In the genomic region with DNA sequence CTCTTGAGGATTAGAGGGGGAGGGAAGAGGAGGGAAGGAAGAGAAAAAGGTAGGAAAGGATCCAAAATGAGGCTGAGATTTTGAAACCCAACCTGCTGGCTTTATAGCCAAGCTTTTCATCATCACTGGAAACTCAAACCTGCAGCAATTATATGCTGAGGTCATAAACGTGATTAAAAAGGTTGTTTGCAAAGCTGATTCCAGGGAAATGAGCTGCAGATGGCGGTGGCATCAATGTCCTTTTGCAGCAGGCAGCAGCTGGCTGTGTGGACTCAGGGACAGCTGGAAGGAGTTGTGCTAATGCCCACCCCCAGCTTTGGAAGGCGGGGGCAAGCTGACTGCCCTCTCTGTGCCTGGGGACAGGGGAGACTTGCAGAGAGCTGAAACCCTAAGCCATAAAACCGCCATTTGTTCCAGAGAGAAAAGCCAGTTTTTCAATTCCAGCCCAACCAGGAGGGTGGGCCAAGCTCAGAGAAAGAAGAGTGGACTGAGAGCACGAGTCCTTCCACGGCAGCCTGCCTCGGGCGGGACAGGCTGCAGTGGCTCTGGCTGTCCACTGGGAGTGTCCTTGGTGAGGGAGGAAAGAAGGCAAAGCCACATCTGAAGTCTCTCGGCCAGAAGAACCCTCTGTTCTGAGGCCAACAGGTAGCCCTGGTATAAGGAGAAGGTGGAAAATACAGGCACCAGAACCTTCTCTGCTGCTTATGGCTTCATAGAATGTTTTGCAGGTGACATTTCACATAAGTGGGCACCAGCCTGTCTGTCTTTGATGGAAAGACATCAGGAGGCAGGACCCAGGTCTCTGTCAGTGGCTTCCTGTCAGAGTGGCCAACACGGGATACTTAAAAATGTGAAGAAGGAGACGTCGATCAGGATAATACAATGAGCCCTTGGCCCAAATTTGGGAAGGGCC, we compare ENCODE assay signal across 1 cellular context.
TF ChIP-seq lines count a peak whose summit lies in the region.

No MANE protein-coding gene starts in this region.

TF ChIP-seq in A549, 52 proteins besides CTCF, POLR2A, EP300 and RAD21 (continued from another document):
- TF ChIP-seq, protein P1, sequence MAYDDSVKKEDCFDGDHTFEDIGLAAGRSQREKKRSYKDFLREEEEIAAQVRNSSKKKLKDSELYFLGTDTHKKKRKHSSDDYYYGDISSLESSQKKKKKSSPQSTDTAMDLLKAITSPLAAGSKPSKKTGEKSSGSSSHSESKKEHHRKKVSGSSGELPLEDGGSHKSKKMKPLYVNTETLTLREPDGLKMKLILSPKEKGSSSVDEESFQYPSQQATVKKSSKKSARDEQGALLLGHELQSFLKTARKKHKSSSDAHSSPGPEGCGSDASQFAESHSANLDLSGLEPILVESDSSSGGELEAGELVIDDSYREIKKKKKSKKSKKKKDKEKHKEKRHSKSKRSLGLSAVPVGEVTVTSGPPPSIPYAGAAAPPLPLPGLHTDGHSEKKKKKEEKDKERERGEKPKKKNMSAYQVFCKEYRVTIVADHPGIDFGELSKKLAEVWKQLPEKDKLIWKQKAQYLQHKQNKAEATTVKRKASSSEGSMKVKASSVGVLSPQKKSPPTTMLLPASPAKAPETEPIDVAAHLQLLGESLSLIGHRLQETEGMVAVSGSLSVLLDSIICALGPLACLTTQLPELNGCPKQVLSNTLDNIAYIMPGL (CRISPR knock-in tag; IDR thresholded peaks at IDR 0.05; ENCODE audit: borderline replicate concordance): no peak
TF ChIP-seq in A549: peak in this region for 0.
